11 cellular contexts compared by ENCODE assay signal in the genomic region with DNA sequence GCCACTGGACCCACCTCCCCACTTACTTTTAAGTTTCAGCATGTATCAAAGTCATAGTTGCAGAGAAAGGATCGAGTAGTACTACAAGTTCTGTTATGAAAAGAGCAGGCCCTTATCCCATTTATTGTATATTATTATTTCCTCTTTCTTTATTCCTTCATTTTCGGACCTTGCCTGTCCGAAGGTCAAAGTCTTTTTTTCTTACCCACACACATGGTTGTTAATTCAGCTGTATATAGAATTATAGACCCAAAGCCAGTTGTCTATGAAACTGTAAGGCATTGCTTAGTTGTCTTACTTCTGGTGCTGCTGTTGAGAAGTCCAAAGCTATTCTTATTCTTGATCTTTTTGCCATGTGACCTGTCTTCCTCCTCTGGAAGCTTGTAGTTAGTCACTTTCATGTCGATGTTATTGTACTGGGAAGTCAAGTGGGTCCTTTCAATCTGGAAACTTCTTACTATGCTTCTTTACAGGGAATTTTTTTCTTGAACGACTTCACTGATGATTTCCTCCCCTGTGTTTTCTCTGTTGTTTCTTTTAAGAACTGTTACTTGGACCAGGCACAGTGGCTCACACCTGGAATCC.
"Had no signal": no experiment of that assay in that cellular context is flagged by ENCODE, and none has a peak within 500 bp of the region (broad histone marks: within the 10 kb centered on the region; RNA-seq: fewer than 3 reads in every experiment).

No MANE protein-coding gene starts in this region.

- H3K9me3 Mint-ChIP-seq: activated naive CD4-positive, alpha-beta T cell treated with anti-CD3 and anti-CD28 coated beads, Interleukin-2, amount 10 ng/mL, durations not matched to agents 7 days and 5 days; naive thymus-derived CD8-positive, alpha-beta T cell had no signal

- H3K4me3 Mint-ChIP-seq: activated naive CD4-positive, alpha-beta T cell treated with anti-CD3 and anti-CD28 coated beads, Interleukin-2, amount 10 ng/mL, durations not matched to agents 7 days and 5 days; naive thymus-derived CD8-positive, alpha-beta T cell had no signal

- ATAC-seq: heart left ventricle; mucosa of descending colon; naive thymus-derived CD8-positive, alpha-beta T cell; right lobe of liver had no signal

- H3K27me3 Mint-ChIP-seq: activated naive CD4-positive, alpha-beta T cell treated with anti-CD3 and anti-CD28 coated beads, Interleukin-2, amount 10 ng/mL, durations not matched to agents 7 days and 5 days; naive thymus-derived CD8-positive, alpha-beta T cell had no signal

- DNase-seq: activated CD8-positive, alpha-beta memory T cell treated with anti-CD3 and anti-CD28 coated beads for 24 hours; activated naive CD4-positive, alpha-beta T cell treated with anti-CD3 and anti-CD28 coated beads, Interleukin-2, amount 10 ng/mL, durations not matched to agents 7 days and 5 days; activated T-cell treated with anti-CD3 and anti-CD28 coated beads, Interleukin-2, amount 50 U/mL, for 1 hour; anterior cingulate cortex; dorsolateral prefrontal cortex; heart left ventricle; mucosa of descending colon; naive thymus-derived CD8-positive, alpha-beta T cell; right lobe of liver; stimulated activated CD4-positive, alpha-beta T cell treated with anti-CD3 and anti-CD28 coated beads, Interleukin-2, amount 100 ng/mL, for 24 hours; stimulated activated naive CD4-positive, alpha-beta T cell treated with Interleukin-2 at 50 U/mL for 16 hours had no signal

- H3K27ac Mint-ChIP-seq: activated naive CD4-positive, alpha-beta T cell treated with anti-CD3 and anti-CD28 coated beads, Interleukin-2, amount 10 ng/mL, durations not matched to agents 7 days and 5 days had no signal
